Comparison of ENCODE assay signal across 16 cellular contexts in genomic region chr19:28313633-28314032, GRCh38.
DNase-seq lines count a peak whose midpoint lies in the region; ATAC-seq, FAIRE-seq and TF ChIP-seq lines count a peak whose summit lies in the region.
"Had no signal": no experiment of that assay in that cellular context is flagged by ENCODE, and none has a peak within 500 bp of the region (broad histone marks: within the 10 kb centered on the region; RNA-seq: fewer than 3 reads in every experiment).

No MANE protein-coding gene starts in this region.

- H3K4me1 ChIP-seq in adipocyte (ENCODE audit: control insufficient read depth, insufficient read depth, low read length) (peaks cover 24% of the 10 kb centered on the region), pancreas (no peaks in the 10 kb centered on the region)

- no peak overlapping the region for H3K9ac ChIP-seq in adipocyte (ENCODE audit: low read length)

- no peaks in the 10 kb centered on the region for H3K9me3 ChIP-seq in adipocyte (ENCODE audit: control insufficient read depth, low read length)
- H3K9me3 ChIP-seq in pancreas, result no peaks in the 10 kb centered on the region

- no peaks in the 10 kb centered on the region for H3K27me3 ChIP-seq in adipocyte (replicated peaks; ENCODE audit: control insufficient read depth, insufficient read depth, low read length)
- H3K27me3 ChIP-seq in pancreas, result no peaks in the 10 kb centered on the region

- TF ChIP-seq CTCF in pancreas (IDR thresholded peaks at IDR 0.05) (no peak), GM13977 (IDR thresholded peaks at IDR 0.05; ENCODE audit: extremely low read depth, insufficient read depth, missing control alignments) (no peak)

- in situ Hi-C loops in GM13977 (cut with MboI; ENCODE audit: low pct_unique_long_range_greater_than_20kb, low sequenced_read_pairs, unreplicated experiment), result no loop called here

- peak overlapping the region; percentile 65 for H3K4me3 ChIP-seq in adipocyte (ENCODE audit: low read length)
- no peak overlapping the region for H3K4me3 ChIP-seq in pancreas

- H3K36me3 ChIP-seq in adipocyte (ENCODE audit: control insufficient read depth, insufficient read depth, low read length, severe bottlenecking) (no peaks in the 10 kb centered on the region), pancreas (no peaks in the 10 kb centered on the region)

- peak overlapping the region in 2 of 4 donors; percentile 12 to 47 for H3K27ac ChIP-seq in pancreas
- H3K27ac ChIP-seq: VCaP had no signal

- ATAC-seq in pancreas (peak; percentile 69 to 88 (median 80)), GM18870 (IDR thresholded peaks at IDR 0.05; ENCODE audit: unreplicated experiment) (no peak), HG03342 (IDR thresholded peaks at IDR 0.05; ENCODE audit: unreplicated experiment) (no peak), HG02798 (IDR thresholded peaks at IDR 0.05; ENCODE audit: poor library complexity, unreplicated experiment) (no peak)

- WGBS in pancreas, 2 donors, result 58 to 64% methylated on average over 10 of the region's 10 CpGs

- intact Hi-C loops in pancreas (cut with DNase I), result no loop called here

- FAIRE-seq in G401.6 (lab: Jason Lieb, UNC) (peak; percentile 98), pancreas (lab: Jason Lieb, UNC) (no peak)
- FAIRE-seq: GM19239 had no signal

- DNase-seq in adipocyte (ENCODE audit: low read depth) (peak; percentile 0), foreskin melanocyte (peak; percentile 51), pancreas (peak in 4 of 6 donors; percentile 18 to 56 (median 30)), GM13977 (ENCODE audit: low spot score) (no peak)
- DNase-seq: Calu3, H9, midbrain, NCI-H1105 treated with DMSO at 0.1 percent for 48 hours, NCI-H526, SIG-M5 had no signal

Comparison
In these comparisons a context has a peak if more than half of its experiments do, and no peak if none do; other contexts are left out.
1. ATAC-seq: peak in pancreas (4 of 4); none in GM18870 (single experiment), HG03342 (single experiment) and HG02798 (single experiment).